Comparison of ENCODE assay signal across 1 cellular context in genomic region chr17:37399404-37399803, GRCh38.
TF ChIP-seq lines count a peak whose summit lies in the region.

No MANE protein-coding gene starts in this region.

TF ChIP-seq in HCT116, 20 proteins besides CTCF, POLR2A, EP300 and RAD21:
- TF ChIP-seq JUND (IDR thresholded peaks at IDR 0.05): peak; percentile 36; the same call in 1 of the 2 replicates
- TF ChIP-seq FOSL1 (IDR thresholded peaks at IDR 0.05; ENCODE audit: low read depth): peak; percentile 23; the same call in 1 of the 2 replicates
- TF ChIP-seq EZH2phosphoT487 (IDR thresholded peaks at IDR 0.05; ENCODE audit: borderline replicate concordance): no peak
